In genomic region chr2:32485399-32485798, GRCh38 we compare ENCODE assay signal across 13 cellular contexts.
DNase-seq lines count a peak whose midpoint lies in the region; ATAC-seq and TF ChIP-seq lines count a peak whose summit lies in the region.
"Had no signal": no experiment of that assay in that cellular context is flagged by ENCODE, and none has a peak within 500 bp of the region (broad histone marks: within the 10 kb centered on the region; RNA-seq: fewer than 3 reads in every experiment).

No MANE protein-coding gene starts in this region.

- peaks cover 3% of the 10 kb centered on the region for H3K4me1 Mint-ChIP-seq in activated naive CD4-positive, alpha-beta T cell treated with anti-CD3 and anti-CD28 coated beads for 36 hours (ENCODE audit: low read depth)

- peak overlapping the region in 1 of 4 donors; percentile 39 for H3K27ac ChIP-seq in gastrocnemius medialis
- H3K27ac ChIP-seq: VCaP had no signal

- H3K27me3 ChIP-seq in adipocyte (replicated peaks; ENCODE audit: control insufficient read depth, insufficient read depth, low read length) (no peaks in the 10 kb centered on the region), gastrocnemius medialis (no peaks in the 10 kb centered on the region)

- peaks cover 23% of the 10 kb centered on the region for H3K36me3 Mint-ChIP-seq in activated naive CD4-positive, alpha-beta T cell treated with anti-CD3 and anti-CD28 coated beads for 36 hours (ENCODE audit: low read depth)

- H3K36me3 ChIP-seq in adipocyte (ENCODE audit: control insufficient read depth, insufficient read depth, low read length, severe bottlenecking) (peaks cover 83% of the 10 kb centered on the region), gastrocnemius medialis (peaks cover 0 to 78% of the 10 kb centered on the region in 2 donors)

- H3K9ac ChIP-seq in adipocyte (ENCODE audit: low read length): peak overlapping the region; percentile 9

- H3K4me1 ChIP-seq in adipocyte (ENCODE audit: control insufficient read depth, insufficient read depth, low read length) (peaks cover 19% of the 10 kb centered on the region), gastrocnemius medialis (no peaks in the 10 kb centered on the region)

- H3K27me3 Mint-ChIP-seq in activated naive CD4-positive, alpha-beta T cell treated with anti-CD3 and anti-CD28 coated beads for 36 hours (ENCODE audit: low read depth): no peaks in the 10 kb centered on the region
- H3K27me3 Mint-ChIP-seq: activated CD8-positive, alpha-beta memory T cell treated with anti-CD3 and anti-CD28 coated beads, Interleukin-2, amount 10 ng/mL, durations not matched to agents 7 days and 5 days had no signal

- TF ChIP-seq POLR2A in gastrocnemius medialis (IDR thresholded peaks at IDR 0.05): no peak

- TF ChIP-seq CTCF in foreskin fibroblast (IDR thresholded peaks at IDR 0.05; ENCODE audit: low read depth, low read length) (no peak), GM10266 (IDR thresholded peaks at IDR 0.05; ENCODE audit: control insufficient read depth, insufficient read depth, low read depth, missing control alignments) (no peak), gastrocnemius medialis (IDR thresholded peaks at IDR 0.05 in 4 of 5, conservative IDR thresholded peaks at IDR 0.05 in 1 of 5) (no peak)

- ATAC-seq in gastrocnemius medialis: no peak
- ATAC-seq: activated CD8-positive, alpha-beta memory T cell treated with anti-CD3 and anti-CD28 coated beads, Interleukin-2, amount 10 ng/mL, durations not matched to agents 7 days and 5 days had no signal

- CTCF ChIA-PET in activated naive CD4-positive, alpha-beta T cell treated with anti-CD3 and anti-CD28 coated beads for 36 hours (lab: Charles Lee): no interaction called here

- intact Hi-C loops in activated naive CD4-positive, alpha-beta T cell treated with anti-CD3 and anti-CD28 coated beads for 36 hours (cut with micrococcal nuclease): no loop called here
- intact Hi-C loops in gastrocnemius medialis (cut with DNase I; ENCODE audit: low total_unique reads): no loop called here

- peak overlapping the region; percentile 0 for H3K27ac Mint-ChIP-seq in activated naive CD4-positive, alpha-beta T cell treated with anti-CD3 and anti-CD28 coated beads for 36 hours

- in situ Hi-C loops in gastrocnemius medialis (cut with MboI; ENCODE audit: low sequenced_read_pairs in 4 of 4): no loop called here

- peak overlapping the region; percentile 22 for H3K4me3 ChIP-seq in adipocyte (ENCODE audit: low read length)
- H3K4me3 ChIP-seq in foreskin fibroblast (ENCODE audit: low read depth in 1 of 2, low read length in 2 of 2): no peak overlapping the region
- no peak overlapping the region for H3K4me3 ChIP-seq in gastrocnemius medialis

- H3K9me3 ChIP-seq in adipocyte (ENCODE audit: control insufficient read depth, low read length) (no peaks in the 10 kb centered on the region), gastrocnemius medialis (no peaks in the 10 kb centered on the region)

- DNase-seq in activated naive CD4-positive, alpha-beta T cell treated with anti-CD3 and anti-CD28 coated beads for 36 hours: no peak
- DNase-seq in activated naive CD4-positive, alpha-beta T cell treated with anti-CD3 and anti-CD28 coated beads, Interleukin-2, amount 50 U/mL, for 16 hours: no peak
- DNase-seq in adipocyte (ENCODE audit: low read depth): no peak
- peak; percentile 41 to 72 for DNase-seq in foreskin fibroblast
- peak; percentile 57 for DNase-seq in stromal cell of bone marrow (ENCODE audit: low read depth)
- DNase-seq in GM10266 (ENCODE audit: extremely low spot score): no peak
- no peak for DNase-seq in gastrocnemius medialis
- no peak for DNase-seq in retina
- DNase-seq: activated CD8-positive, alpha-beta memory T cell treated with anti-CD3 and anti-CD28 coated beads, Interleukin-2, amount 10 ng/mL, durations not matched to agents 7 days and 5 days; DMS 273 treated with DMSO at 0.1 percent for 48 hours; NK-92 treated with Interleukin-12 subunit alpha and Interleukin-12 subunit beta, amount 100 ng/mL, for 24 hours; right cardiac atrium had no signal

- H3K4me3 Mint-ChIP-seq in activated naive CD4-positive, alpha-beta T cell treated with anti-CD3 and anti-CD28 coated beads for 36 hours: no peak overlapping the region
- H3K4me3 Mint-ChIP-seq: activated CD8-positive, alpha-beta memory T cell treated with anti-CD3 and anti-CD28 coated beads, Interleukin-2, amount 10 ng/mL, durations not matched to agents 7 days and 5 days had no signal

- H3K9me3 Mint-ChIP-seq in activated naive CD4-positive, alpha-beta T cell treated with anti-CD3 and anti-CD28 coated beads for 36 hours: no peaks in the 10 kb centered on the region

Comparison
In these comparisons a context has a peak if more than half of its experiments do, and no peak if none do; other contexts are left out.
1. DNase-seq: peak in foreskin fibroblast (2 of 2) and stromal cell of bone marrow (single experiment); none in activated naive CD4-positive, alpha-beta T cell treated with anti-CD3 and anti-CD28 coated beads for 36 hours (single experiment), activated naive CD4-positive, alpha-beta T cell treated with anti-CD3 and anti-CD28 coated beads, Interleukin-2, amount 50 U/mL, for 16 hours (single experiment), adipocyte (single experiment), GM10266 (single experiment), gastrocnemius medialis (0 of 2) and retina (single experiment).